Comparison of ENCODE assay signal across 2 cellular contexts in genomic region chr22:34829485-34829884, GRCh38.
TF ChIP-seq lines count a peak whose summit lies in the region.

No MANE protein-coding gene starts in this region.

TF ChIP-seq in A549, 52 proteins besides CTCF, POLR2A, EP300 and RAD21:
- no peak for TF ChIP-seq MAZ (IDR thresholded peaks at IDR 0.05; ENCODE audit: borderline replicate concordance, low read depth, low read length)
- peak; percentile 58 for TF ChIP-seq MAFK (IDR thresholded peaks at IDR 0.05; ENCODE audit: partially characterized antibody)

TF ChIP-seq in IMR-90, 13 proteins besides CTCF, POLR2A, EP300 and RAD21:
- peak; percentile 72 for TF ChIP-seq MAFK (IDR thresholded peaks at IDR 0.05; ENCODE audit: low read depth, low read length)
- no peak for TF ChIP-seq CHD1 (IDR thresholded peaks at IDR 0.05; ENCODE audit: low read depth, low read length)
- no peak for TF ChIP-seq RFX5 (IDR thresholded peaks at IDR 0.05; ENCODE audit: low read depth, low read length)
- TF ChIP-seq ELK1 (IDR thresholded peaks at IDR 0.05; ENCODE audit: borderline replicate concordance, low read depth, low read length), result no peak
- TF ChIP-seq BHLHE40 (IDR thresholded peaks at IDR 0.05; ENCODE audit: low read depth, low read length), result no peak
